In the genomic region with DNA sequence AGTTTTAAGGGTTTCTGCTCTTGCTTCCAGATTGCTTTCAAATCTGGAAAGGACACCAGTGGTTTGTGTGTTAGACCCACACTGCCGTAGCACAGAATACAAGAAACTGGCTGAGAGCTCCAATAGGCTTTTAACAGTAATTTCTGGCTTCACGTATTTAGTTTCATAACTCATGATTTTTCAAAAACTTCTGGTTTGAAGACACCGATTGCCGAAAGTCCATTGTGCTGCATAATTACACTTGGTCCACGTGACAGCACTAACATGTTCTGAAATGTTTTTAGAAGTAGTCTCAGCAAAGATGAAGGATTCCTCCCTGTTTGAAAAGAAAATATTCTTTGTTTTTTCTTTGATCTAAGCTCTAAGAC, we compare ENCODE assay signal across 14 cellular contexts. TPM values are rescaled to one million over a fixed set of nuclear protein-coding genes. Genes with fewer than 3 reads are reported as not detected.
A peak's percentile ranks its signal among the peaks of the same experiment; 100 is the strongest.
DNase-seq lines count a peak whose midpoint lies in the region; ATAC-seq and TF ChIP-seq lines count a peak whose summit lies in the region.
"Had no signal": no experiment of that assay in that cellular context is flagged by ENCODE, and none has a peak within 500 bp of the region (broad histone marks: within the 10 kb centered on the region; RNA-seq: fewer than 3 reads in every experiment).

No MANE protein-coding gene starts in this region.

- no TSS peak for BruUV-seq in PC-9 (replicated peaks; lab: Mats Ljungman, UMichigan)

- peak overlapping the region; percentile 68 for H3K27ac ChIP-seq in PC-9
- H3K27ac ChIP-seq in mesenchymal stem cell (ENCODE audit: low read length, poor library complexity, severe bottlenecking) = no peak overlapping the region
- peak overlapping the region; percentile 99 for H3K27ac ChIP-seq in suprapubic skin
- no peak overlapping the region for H3K27ac ChIP-seq in mesendoderm (ENCODE audit: low read depth, low read length)

- H3K18ac ChIP-seq in mesenchymal stem cell (ENCODE audit: low read depth in 1 of 2, low read length in 2 of 2) = no peak overlapping the region
- no peak overlapping the region for H3K18ac ChIP-seq in mesendoderm (ENCODE audit: low read length)

- H3K4me3 Mint-ChIP-seq in activated CD4-positive, alpha-beta T cell treated with anti-CD3 and anti-CD28 coated beads for 36 hours = no peak overlapping the region
- H3K4me3 Mint-ChIP-seq: activated CD4-positive, alpha-beta memory T cell treated with anti-CD3 and anti-CD28 coated beads, Interleukin-2, amount 10 ng/mL, durations not matched to agents 7 days and 5 days; activated T-helper 1 cell treated with anti-CD3 and anti-CD28 coated beads, Interleukin-12 subunit alpha, Interleukin-12 subunit beta, Interleukin-2, Interleukin-4 antibody, amounts not matched to agents 30 ng/mL and 10 ng/mL and 1 ng/mL, durations not matched to agents 14 hours and 24 hours and 36 hours had no signal

- peaks cover 39% of the 10 kb centered on the region for H4K20me1 ChIP-seq in PC-9 (ENCODE audit: insufficient read depth)

- no peak for DNase-seq in PC-9
- no peak for DNase-seq in epithelial cell of esophagus (ENCODE audit: low read depth)
- no peak for DNase-seq in mesenchymal stem cell
- no peak for DNase-seq in suprapubic skin (ENCODE audit: low spot score in 2 of 2)
- no peak for DNase-seq in central memory CD4-positive, alpha-beta T cell
- no peak for DNase-seq in mesendoderm
- DNase-seq in activated CD4-positive, alpha-beta T cell treated with anti-CD3 and anti-CD28 coated beads for 36 hours = no peak
- DNase-seq: activated CD4-positive, alpha-beta memory T cell treated with anti-CD3 and anti-CD28 coated beads, Interleukin-2, amount 10 ng/mL, durations not matched to agents 7 days and 5 days; anterior cingulate cortex; islet precursor cell; NCI-H1694 treated with DMSO at 0.1 percent for 48 hours; stimulated activated CD4-positive, alpha-beta T cell treated with anti-CD3 and anti-CD28 coated beads, Interleukin-2, amount 100 ng/mL, for 24 hours had no signal

- H3K56ac ChIP-seq in mesendoderm (ENCODE audit: low read length) = no peak overlapping the region

- ATAC-seq in activated CD4-positive, alpha-beta T cell treated with anti-CD3 and anti-CD28 coated beads for 36 hours = no peak
- ATAC-seq in HG03045 (IDR thresholded peaks at IDR 0.05; ENCODE audit: unreplicated experiment) = no peak

- peaks cover 52% of the 10 kb centered on the region for H3K27me3 Mint-ChIP-seq in activated CD4-positive, alpha-beta T cell treated with anti-CD3 and anti-CD28 coated beads for 36 hours

- H2AK5ac ChIP-seq in mesenchymal stem cell (ENCODE audit: low read length, severe bottlenecking) (peak overlapping the region; percentile 31), mesendoderm (ENCODE audit: low read length) (no peak overlapping the region)

- no peaks in the 10 kb centered on the region for H3K36me3 Mint-ChIP-seq in activated CD4-positive, alpha-beta T cell treated with anti-CD3 and anti-CD28 coated beads for 36 hours (ENCODE audit: low read depth)

- POLR2A ChIA-PET in PC-9 (lab: Charles Lee; ENCODE audit: unreplicated experiment) = interaction anchor here (0.5 to 1.2 kb wide), 3 partner anchors 22 to 64 kb away, joined by 3 to 6 read pairs (median 5); no protein-coding TSS in a partner anchor
- POLR2A ChIA-PET in activated CD4-positive, alpha-beta T cell treated with anti-CD3 and anti-CD28 coated beads for 36 hours (lab: Charles Lee) = no interaction called here

- peaks cover 98% of the 10 kb centered on the region for H3K79me2 ChIP-seq in PC-9 (ENCODE audit: low read depth)
- no peaks in the 10 kb centered on the region for H3K79me2 ChIP-seq in mesendoderm (ENCODE audit: control insufficient read depth, insufficient read depth, low read length)

- intact Hi-C loops in PC-9 (cut with micrococcal nuclease; ENCODE audit: unreplicated experiment) = loop anchor here (1.0 kb wide), 2 partner anchors 22 to 31 kb away; no protein-coding TSS in a partner anchor
- intact Hi-C loops in activated CD4-positive, alpha-beta T cell treated with anti-CD3 and anti-CD28 coated beads for 36 hours (cut with DNase I, micrococcal nuclease) = no loop called here

- no peaks in the 10 kb centered on the region for H3K9me3 ChIP-seq in PC-9 (ENCODE audit: insufficient read depth, low read depth)
- H3K9me3 ChIP-seq in mesenchymal stem cell (ENCODE audit: control insufficient read depth, low read length) = no peaks in the 10 kb centered on the region
- no peaks in the 10 kb centered on the region for H3K9me3 ChIP-seq in suprapubic skin

- H3K4me2 ChIP-seq in PC-9 (peak overlapping the region; percentile 85), mesenchymal stem cell (ENCODE audit: low read length, poor library complexity, severe bottlenecking) (no peak overlapping the region), mesendoderm (ENCODE audit: low read length) (no peak overlapping the region)

- TF ChIP-seq EP300 in suprapubic skin (IDR thresholded peaks at IDR 0.05) = no peak

- H3K79me1 ChIP-seq in mesenchymal stem cell (replicated peaks; ENCODE audit: low read length, poor library complexity, severe bottlenecking) = peaks cover 5% of the 10 kb centered on the region
- H3K79me1 ChIP-seq in mesendoderm (ENCODE audit: low read length) = no peaks in the 10 kb centered on the region

- TF ChIP-seq CTCF in PC-9 (conservative IDR thresholded peaks at IDR 0.05) (no peak), epithelial cell of esophagus (IDR thresholded peaks at IDR 0.05; ENCODE audit: insufficient read depth, low read depth, low read length, missing control alignments) (no peak), suprapubic skin (IDR thresholded peaks at IDR 0.05) (no peak)

- H2BK15ac ChIP-seq in mesenchymal stem cell (ENCODE audit: low read depth, poor library complexity, severe bottlenecking) = no peak overlapping the region
- no peak overlapping the region for H2BK15ac ChIP-seq in mesendoderm (replicated peaks; ENCODE audit: low read depth)

- H2BK12ac ChIP-seq in mesenchymal stem cell (ENCODE audit: low read length in 2 of 2) = no peak overlapping the region

- H3K9ac ChIP-seq in mesenchymal stem cell (ENCODE audit: low read length) = peak overlapping the region; percentile 89
- no peak overlapping the region for H3K9ac ChIP-seq in mesendoderm (ENCODE audit: low read length)

- CTCF ChIA-PET in PC-9 (lab: Charles Lee) = interaction anchor here (0.6 to 1.1 kb wide), 4 partner anchors 26 to 231 kb away, joined by 3 to 6 read pairs (median 4); no protein-coding TSS in a partner anchor
- CTCF ChIA-PET in activated CD4-positive, alpha-beta T cell treated with anti-CD3 and anti-CD28 coated beads for 36 hours (lab: Charles Lee) = interaction anchor here (1.0 kb wide), 1 partner anchor 233 kb away, joined by 4 read pairs; no protein-coding TSS in a partner anchor

- H3K4ac ChIP-seq in mesenchymal stem cell (ENCODE audit: low read depth in 1 of 2, low read length in 2 of 2) (no peak overlapping the region), mesendoderm (ENCODE audit: low read depth, low read length) (no peak overlapping the region)

- H3K4me1 Mint-ChIP-seq in activated CD4-positive, alpha-beta T cell treated with anti-CD3 and anti-CD28 coated beads for 36 hours = no peaks in the 10 kb centered on the region
- H3K4me1 Mint-ChIP-seq: activated CD4-positive, alpha-beta memory T cell treated with anti-CD3 and anti-CD28 coated beads, Interleukin-2, amount 10 ng/mL, durations not matched to agents 7 days and 5 days had no signal

- no peaks in the 10 kb centered on the region for H3K9me2 ChIP-seq in PC-9 (ENCODE audit: insufficient read depth)

- no peak overlapping the region for H4K8ac ChIP-seq in mesenchymal stem cell (ENCODE audit: low read length)
- H4K8ac ChIP-seq in mesendoderm (ENCODE audit: low read depth, low read length) = no peak overlapping the region

- H2AFZ ChIP-seq in PC-9 (no peak overlapping the region), mesenchymal stem cell (ENCODE audit: low read depth, low read length) (no peak overlapping the region)

- H2BK120ac ChIP-seq in mesenchymal stem cell (ENCODE audit: low read depth, low read length) (no peak overlapping the region), mesendoderm (ENCODE audit: low read depth, low read length) (no peak overlapping the region)

- H3F3A ChIP-seq in PC-9 (ENCODE audit: insufficient read depth, low read depth) = peaks cover 43% of the 10 kb centered on the region

- TF ChIP-seq POLR2A in suprapubic skin (IDR thresholded peaks at IDR 0.05) = no peak

- H3K4me3 ChIP-seq in PC-9 (peak overlapping the region; percentile 79; the same call in 1 of the 2 replicates), epithelial cell of esophagus (ENCODE audit: low read length) (peak overlapping the region; percentile 87), mesenchymal stem cell (ENCODE audit: insufficient read depth in 1 of 2, low read depth in 1 of 2, low read length in 2 of 2) (peak overlapping the region in 1 of 2 experiments; percentile 88), suprapubic skin (peak overlapping the region; percentile 91), mesendoderm (ENCODE audit: low read length) (no peak overlapping the region)

- H3K23ac ChIP-seq in mesenchymal stem cell (ENCODE audit: low read length in 2 of 2) (no peak overlapping the region), mesendoderm (ENCODE audit: low read length) (no peak overlapping the region)

- H3K27me3 ChIP-seq in PC-9 (ENCODE audit: insufficient read depth, low read depth) = no peaks in the 10 kb centered on the region
- H3K27me3 ChIP-seq in mesenchymal stem cell (ENCODE audit: control insufficient read depth in 1 of 2, insufficient read depth in 1 of 2, low read length in 2 of 2) = no peaks in the 10 kb centered on the region
- no peaks in the 10 kb centered on the region for H3K27me3 ChIP-seq in suprapubic skin
- H3K27me3 ChIP-seq in mesendoderm (ENCODE audit: insufficient read depth, low read length, poor library complexity) = no peaks in the 10 kb centered on the region

- 98% methylated on average over 5 of the region's 5 CpGs for WGBS in mesenchymal stem cell
- WGBS in suprapubic skin = 28% methylated on average over 5 of the region's 5 CpGs
- no CpG with 5 or more reads among the region's 5 CpGs for WGBS in mesendoderm (ENCODE audit: extremely low coverage, insufficient coverage, low lambda C conversion rate)

- no peak overlapping the region for H4K5ac ChIP-seq in mesendoderm (ENCODE audit: low read length)

- H2BK5ac ChIP-seq in mesenchymal stem cell (ENCODE audit: low read depth, low read length, poor library complexity, severe bottlenecking) (no peak overlapping the region), mesendoderm (ENCODE audit: low read length) (no peak overlapping the region)

- H4K91ac ChIP-seq in mesenchymal stem cell (ENCODE audit: low read length) = no peak overlapping the region

- no peak overlapping the region for H3K27ac Mint-ChIP-seq in activated CD4-positive, alpha-beta T cell treated with anti-CD3 and anti-CD28 coated beads for 36 hours
- H3K27ac Mint-ChIP-seq: activated CD4-positive, alpha-beta memory T cell treated with anti-CD3 and anti-CD28 coated beads, Interleukin-2, amount 10 ng/mL, durations not matched to agents 7 days and 5 days; activated T-helper 1 cell treated with anti-CD3 and anti-CD28 coated beads, Interleukin-12 subunit alpha, Interleukin-12 subunit beta, Interleukin-2, Interleukin-4 antibody, amounts not matched to agents 30 ng/mL and 10 ng/mL and 1 ng/mL, durations not matched to agents 14 hours and 24 hours and 36 hours had no signal

- peaks cover 46% of the 10 kb centered on the region for H3K36me3 ChIP-seq in PC-9 (ENCODE audit: low read depth)
- H3K36me3 ChIP-seq in mesenchymal stem cell (ENCODE audit: control insufficient read depth in 1 of 2, insufficient read depth in 2 of 2, low read depth in 1 of 2, low read length in 2 of 2) = peaks cover 0 to 10% of the 10 kb centered on the region in 2 experiments
- no peaks in the 10 kb centered on the region for H3K36me3 ChIP-seq in suprapubic skin
- H3K36me3 ChIP-seq in mesendoderm (ENCODE audit: control insufficient read depth, insufficient read depth, low read length) = no peaks in the 10 kb centered on the region

- H3K4me1 ChIP-seq in PC-9 (replicated peaks; ENCODE audit: insufficient read depth) = peaks cover 76% of the 10 kb centered on the region
- H3K4me1 ChIP-seq in mesenchymal stem cell (ENCODE audit: control insufficient read depth, insufficient read depth, low read depth, low read length) = peaks cover 23% of the 10 kb centered on the region
- peaks cover 68% of the 10 kb centered on the region for H3K4me1 ChIP-seq in suprapubic skin
- H3K4me1 ChIP-seq in mesendoderm (ENCODE audit: control insufficient read depth, low read depth, low read length) = no peaks in the 10 kb centered on the region

- H3K9me3 Mint-ChIP-seq in activated CD4-positive, alpha-beta T cell treated with anti-CD3 and anti-CD28 coated beads for 36 hours (ENCODE audit: low read depth) = no peaks in the 10 kb centered on the region
- H3K9me3 Mint-ChIP-seq: activated CD4-positive, alpha-beta memory T cell treated with anti-CD3 and anti-CD28 coated beads, Interleukin-2, amount 10 ng/mL, durations not matched to agents 7 days and 5 days; activated T-helper 1 cell treated with anti-CD3 and anti-CD28 coated beads, Interleukin-12 subunit alpha, Interleukin-12 subunit beta, Interleukin-2, Interleukin-4 antibody, amounts not matched to agents 30 ng/mL and 10 ng/mL and 1 ng/mL, durations not matched to agents 14 hours and 24 hours and 36 hours had no signal

- no peak overlapping the region for H3K14ac ChIP-seq in mesenchymal stem cell (ENCODE audit: low read length in 2 of 2)

RNA-seq across cellular contexts. Expression of gene EGFR, which starts 3.8 kb away (rescaled TPM):
- total RNA-seq in PC-9 (2021) = 324 and 342 TPM in 2 replicates
- polyA plus RNA-seq in mesenchymal stem cell (2013, experiment 1 of 2) = 15.8 TPM
- 15.1 TPM for polyA plus RNA-seq in mesenchymal stem cell (2013, experiment 2 of 2)
- 100 to 1,000 TPM; 231 to 341 (median 271) TPM for total RNA-seq in suprapubic skin
- polyA plus RNA-seq in mesendoderm (2013, experiment 1 of 2) = 1.1 TPM
- 1.0 TPM for polyA plus RNA-seq in mesendoderm (2013, experiment 2 of 2)
- total RNA-seq in activated CD4-positive, alpha-beta T cell treated with anti-CD3 and anti-CD28 coated beads for 36 hours = under 1 TPM in 1 of 2 experiments, not detected in 1; 0.09 TPM
- total RNA-seq: activated CD4-positive, alpha-beta memory T cell treated with anti-CD3 and anti-CD28 coated beads, Interleukin-2, amount 10 ng/mL, durations not matched to agents 7 days and 5 days had no signal

Comparison
In these comparisons a context has a peak if more than half of its experiments do, and no peak if none do; other contexts are left out.
1. H3K27ac ChIP-seq: peak in PC-9 (single experiment) and suprapubic skin (single experiment); none in mesenchymal stem cell (single experiment) and mesendoderm (single experiment).
2. RNA of gene EGFR, which starts 3.8 kb away (total RNA-seq): 324 to 342 TPM in PC-9 and 231 to 341 TPM in suprapubic skin; 0.09 TPM in activated CD4-positive, alpha-beta T cell treated with anti-CD3 and anti-CD28 coated beads for 36 hours; every median in the first group is over 100 times any median in the second.